16 cellular contexts compared by ENCODE assay signal in the genomic region with DNA sequence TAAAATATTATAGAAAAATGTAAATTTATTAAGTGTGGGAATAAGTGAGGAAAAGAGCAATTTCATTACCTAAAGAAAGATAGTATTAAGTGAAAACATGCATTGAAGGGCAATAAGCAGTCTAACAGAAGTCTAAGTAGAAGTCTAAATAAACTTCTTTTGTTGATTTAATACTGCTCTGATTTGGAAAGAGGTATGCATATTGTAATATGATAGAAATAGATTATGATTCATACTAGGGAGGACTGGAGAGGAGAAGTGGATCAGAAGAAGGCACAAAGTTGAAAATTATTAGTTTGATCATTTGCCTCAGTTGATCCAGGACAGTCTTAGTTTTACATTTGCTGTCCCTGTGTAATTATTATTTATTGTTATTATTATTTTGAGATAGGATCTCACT. TPM values are rescaled to one million over a fixed set of nuclear protein-coding genes. Genes with fewer than 3 reads are reported as not detected.
DNase-seq lines count a peak whose midpoint lies in the region; ATAC-seq, FAIRE-seq and TF ChIP-seq lines count a peak whose summit lies in the region.
"Had no signal": no experiment of that assay in that cellular context is flagged by ENCODE, and none has a peak within 500 bp of the region (broad histone marks: within the 10 kb centered on the region; RNA-seq: fewer than 3 reads in every experiment).

No MANE protein-coding gene starts in this region.

- H3K27me3 ChIP-seq in SK-N-SH (ENCODE audit: insufficient read depth) (no peaks in the 10 kb centered on the region), fibroblast of lung (ENCODE audit: control insufficient read depth, insufficient read depth, low read length) (no peaks in the 10 kb centered on the region), psoas muscle (ENCODE audit: insufficient read depth in 3 of 3, low read length in 2 of 3) (no peaks in the 10 kb centered on the region)
- H3K27me3 ChIP-seq in CD8-positive, alpha-beta T cell (ENCODE audit: insufficient read depth, low read length) = no peaks in the 10 kb centered on the region
- H3K27me3 ChIP-seq: BLaER1 had no signal

- no peaks in the 10 kb centered on the region for H3K9me2 ChIP-seq in SK-N-SH

- TF ChIP-seq RAD21 in SK-N-SH (IDR thresholded peaks at IDR 0.05; ENCODE audit: low read length) = no peak

- TF ChIP-seq EP300 in SK-N-SH (IDR thresholded peaks at IDR 0.05; ENCODE audit: borderline replicate concordance in 1 of 2, low read depth in 1 of 2, low read length in 1 of 2) = no peak

- peaks cover 15% of the 10 kb centered on the region for H3F3A ChIP-seq in SK-N-SH (replicated peaks; ENCODE audit: insufficient read depth)

- ATAC-seq in psoas muscle = peak; percentile 69 to 80 (median 78)
- no peak for ATAC-seq in CD8-positive, alpha-beta T cell
- ATAC-seq: K562 had no signal

- H3K4me2 ChIP-seq in SK-N-SH = no peak overlapping the region
- H3K4me2 ChIP-seq in fibroblast of lung (ENCODE audit: extremely low read depth, insufficient read depth, low read length) = no peak overlapping the region
- H3K4me2 ChIP-seq: BLaER1 had no signal

- H3K4me3 ChIP-seq in SK-N-SH (ENCODE audit: low read depth in 2 of 2, low read length in 1 of 2) (no peak overlapping the region), fibroblast of lung (replicated peaks in 1 of 4; ENCODE audit: control extremely low read depth in 1 of 4, insufficient read depth in 1 of 4, low read depth in 3 of 4, low read length in 4 of 4) (no peak overlapping the region), psoas muscle (no peak overlapping the region)
- no peak overlapping the region for H3K4me3 ChIP-seq in CD8-positive, alpha-beta T cell (ENCODE audit: low read depth, low read length)
- H3K4me3 ChIP-seq: BLaER1, K562 had no signal

- H3K9ac ChIP-seq in SK-N-SH (no peak overlapping the region), fibroblast of lung (ENCODE audit: insufficient read depth, low read length) (no peak overlapping the region)
- H3K9ac ChIP-seq: BLaER1 had no signal

- no peak overlapping the region for H3K4me3 Mint-ChIP-seq in CD8-positive, alpha-beta T cell
- H3K4me3 Mint-ChIP-seq: H9 had no signal

- H4K20me1 ChIP-seq in SK-N-SH (ENCODE audit: insufficient read depth) (no peaks in the 10 kb centered on the region), fibroblast of lung (ENCODE audit: control insufficient read depth, extremely low read depth, insufficient read depth, low read length) (no peaks in the 10 kb centered on the region)
- H4K20me1 ChIP-seq: BLaER1 had no signal

- FAIRE-seq in GM12891 (lab: Jason Lieb, UNC) = no peak
- FAIRE-seq: K562 had no signal

- H3K4me1 ChIP-seq in SK-N-SH (ENCODE audit: control insufficient read depth in 1 of 2, insufficient read depth in 2 of 2, low read depth in 1 of 2, low read length in 1 of 2) (peaks cover 0 to 8% of the 10 kb centered on the region in 2 experiments; a peak in 2 of 4 replicates), fibroblast of lung (ENCODE audit: control insufficient read depth, extremely low read depth, insufficient read depth, low read length) (no peaks in the 10 kb centered on the region), psoas muscle (peaks cover 7% of the 10 kb centered on the region)
- H3K4me1 ChIP-seq in CD8-positive, alpha-beta T cell (ENCODE audit: insufficient read depth, low read length) = peaks cover 15% of the 10 kb centered on the region

- DNase-seq in ELR (ENCODE audit: low read depth) (peak; percentile 27), SK-N-SH (no peak), fibroblast of lung (ENCODE audit: low read depth in 2 of 2) (peak; percentile 25 to 60), psoas muscle (no peak), GM12891 (ENCODE audit: insufficient read length, low spot score) (no peak)
- DNase-seq in CD8-positive, alpha-beta T cell = no peak
- no peak for DNase-seq in activated naive CD4-positive, alpha-beta T cell (lab: John Stamatoyannopoulos, UW)
- DNase-seq: H9; NCI-H1048; NCI-H2107; NCI-H226; NCI-H526; NK-92 treated with Interleukin-12 subunit alpha and Interleukin-12 subunit beta, amount 100 ng/mL, for 24 hours had no signal

- H2AFZ ChIP-seq in SK-N-SH (ENCODE audit: low read depth) (no peak overlapping the region), fibroblast of lung (ENCODE audit: low read length) (no peak overlapping the region)

- intact Hi-C loops in psoas muscle (cut with DNase I) = loop anchor here (10.0 kb wide), 2 partner anchors 105 to 145 kb away; no protein-coding TSS in a partner anchor
- intact Hi-C loops in CD8-positive, alpha-beta T cell (cut with DNase I, micrococcal nuclease) = loop anchor here in 1 of 2 experiments (10.0 kb wide), 2 partner anchors 65 to 355 kb away; a partner anchor contains a TSS

- CTCF ChIA-PET in SK-N-SH (lab: Yijun Ruan, JAX) = no interaction called here
- CTCF ChIA-PET in CD8-positive, alpha-beta T cell (lab: Charles Lee) = no interaction called here

- H3K36me3 Mint-ChIP-seq in CD8-positive, alpha-beta T cell = no peaks in the 10 kb centered on the region

- H3K27me3 Mint-ChIP-seq in CD8-positive, alpha-beta T cell (ENCODE audit: low read depth) = no peaks in the 10 kb centered on the region

- TF ChIP-seq CTCF in SK-N-SH (IDR thresholded peaks at IDR 0.05) = no peak
- TF ChIP-seq CTCF in fibroblast of lung (conservative IDR thresholded peaks at IDR 0.05 in 1 of 2, IDR thresholded peaks at IDR 0.05 in 1 of 2; ENCODE audit: low read depth in 1 of 2, low read length in 2 of 2) = no peak
- TF ChIP-seq CTCF in psoas muscle (IDR thresholded peaks at IDR 0.05) = no peak
- TF ChIP-seq CTCF in CD8-positive, alpha-beta T cell (IDR thresholded peaks at IDR 0.05) = no peak

- no peaks in the 10 kb centered on the region for H3K9me3 ChIP-seq in SK-N-SH
- H3K9me3 ChIP-seq in fibroblast of lung (ENCODE audit: control insufficient read depth, insufficient read depth, low read depth, low read length) = no peaks in the 10 kb centered on the region
- no peaks in the 10 kb centered on the region for H3K9me3 ChIP-seq in psoas muscle
- H3K9me3 ChIP-seq in CD8-positive, alpha-beta T cell (ENCODE audit: low read length) = no peaks in the 10 kb centered on the region
- H3K9me3 ChIP-seq: BLaER1 had no signal

- H3K79me2 ChIP-seq in SK-N-SH (ENCODE audit: insufficient read depth) (no peaks in the 10 kb centered on the region), fibroblast of lung (ENCODE audit: control insufficient read depth, insufficient read depth, low read length) (no peaks in the 10 kb centered on the region)

- H3K4me1 Mint-ChIP-seq in CD8-positive, alpha-beta T cell (ENCODE audit: low read depth) = peaks cover 22% of the 10 kb centered on the region

- no peak overlapping the region for H3K27ac Mint-ChIP-seq in CD8-positive, alpha-beta T cell
- H3K27ac Mint-ChIP-seq: H9 had no signal

- H3K27ac ChIP-seq in SK-N-SH (ENCODE audit: low read depth in 2 of 2, low read length in 1 of 2) (no peak overlapping the region), fibroblast of lung (ENCODE audit: insufficient read depth, low read length) (no peak overlapping the region), psoas muscle (no peak overlapping the region)
- H3K27ac ChIP-seq in CD8-positive, alpha-beta T cell (ENCODE audit: low read depth, low read length) = no peak overlapping the region
- H3K27ac ChIP-seq: BLaER1, HL-60 had no signal

- TF ChIP-seq POLR2A in GM12891 (IDR thresholded peaks at IDR 0.05; ENCODE audit: low read depth, low read length) = no peak

- POLR2A ChIA-PET in SK-N-SH (lab: Yijun Ruan, JAX) = no interaction called here
- POLR2A ChIA-PET in CD8-positive, alpha-beta T cell (lab: Charles Lee) = no interaction called here

- H3K9me3 Mint-ChIP-seq in CD8-positive, alpha-beta T cell = no peaks in the 10 kb centered on the region
- H3K9me3 Mint-ChIP-seq: H9 had no signal

- H3K36me3 ChIP-seq in SK-N-SH (replicated peaks in 1 of 2; ENCODE audit: control insufficient read depth in 1 of 2, insufficient read depth in 2 of 2, low read length in 1 of 2) = no peaks in the 10 kb centered on the region
- H3K36me3 ChIP-seq in fibroblast of lung (ENCODE audit: control insufficient read depth, insufficient read depth, low read length) = no peaks in the 10 kb centered on the region
- no peaks in the 10 kb centered on the region for H3K36me3 ChIP-seq in psoas muscle (ENCODE audit: insufficient read depth in 1 of 2, low read depth in 1 of 2)
- no peaks in the 10 kb centered on the region for H3K36me3 ChIP-seq in CD8-positive, alpha-beta T cell (ENCODE audit: insufficient read depth, low read length)
- H3K36me3 ChIP-seq: BLaER1 had no signal

TF ChIP-seq in SK-N-SH, 30 proteins besides CTCF, POLR2A, EP300 and RAD21 (continues in another document):
- TF ChIP-seq CHD2 (IDR thresholded peaks at IDR 0.05; ENCODE audit: low read length, partially characterized antibody) (no peak), GATA2 (CRISPR knock-in tag; IDR thresholded peaks at IDR 0.05) (no peak), POLR2AphosphoS5 (IDR thresholded peaks at IDR 0.05; ENCODE audit: low read depth, low read length) (no peak)

TF ChIP-seq in GM12891, 5 proteins besides CTCF, POLR2A, EP300 and RAD21:
- TF ChIP-seq SPI1 (IDR thresholded peaks at IDR 0.05; ENCODE audit: low read depth, low read length) (no peak), PAX5 (IDR thresholded peaks at IDR 0.05; ENCODE audit: insufficient read depth, low read length, severe bottlenecking) (no peak), TAF1 (IDR thresholded peaks at IDR 0.05; ENCODE audit: low read depth, low read length) (no peak)

RNA-seq across cellular contexts. Expression of a gene that starts 6.6 kb away (rescaled TPM):
- polyA plus RNA-seq in SK-N-SH (2012; rRNA removed) (10.3 and 14.0 TPM in 2 replicates), fibroblast of lung (49.5 and 69.1 TPM in 2 replicates), psoas muscle (10 to 100 TPM in 2 of 3 donors, 1 to 10 TPM in 1; 8.3 to 17.6 (median 10.1) TPM)
- 16.0 and 18.2 TPM in 2 replicates for polyA plus RNA-seq in SK-N-SH (2012; cell fraction: cytosol; rRNA removed)
- polyA plus RNA-seq in SK-N-SH (2012; cell fraction: nucleus; rRNA removed) = 8.0 and 21.9 TPM in 2 replicates
- total RNA-seq in fibroblast of lung (79.9 and 127 TPM in 2 replicates), psoas muscle (10 to 100 TPM; 28.8 to 56.6 (median 45.6) TPM)
- 26.4 and 37.0 TPM in 2 replicates for polyA plus RNA-seq in fibroblast of lung (2012)
- 10.0 and 28.2 TPM in 2 replicates for polyA minus RNA-seq in fibroblast of lung (ENCODE audit: low replicate concordance)
- total RNA-seq in CD8-positive, alpha-beta T cell = 10 to 100 TPM; 85.6 to 87.1 TPM
- 26.3 TPM for polyA plus RNA-seq in GM12891 (2012; ENCODE audit: low read depth, missing spikeins)

Comparison
In these comparisons a context has a peak if more than half of its experiments do, and no peak if none do; other contexts are left out.
1. DNase-seq: peak in ELR (single experiment) and fibroblast of lung (2 of 2); none in SK-N-SH (single experiment), psoas muscle (0 of 2), CD8-positive, alpha-beta T cell (0 of 7), GM12891 (single experiment) and activated naive CD4-positive, alpha-beta T cell (0 of 4).